ENCODE assay signal across 29 cellular contexts in the genomic region with DNA sequence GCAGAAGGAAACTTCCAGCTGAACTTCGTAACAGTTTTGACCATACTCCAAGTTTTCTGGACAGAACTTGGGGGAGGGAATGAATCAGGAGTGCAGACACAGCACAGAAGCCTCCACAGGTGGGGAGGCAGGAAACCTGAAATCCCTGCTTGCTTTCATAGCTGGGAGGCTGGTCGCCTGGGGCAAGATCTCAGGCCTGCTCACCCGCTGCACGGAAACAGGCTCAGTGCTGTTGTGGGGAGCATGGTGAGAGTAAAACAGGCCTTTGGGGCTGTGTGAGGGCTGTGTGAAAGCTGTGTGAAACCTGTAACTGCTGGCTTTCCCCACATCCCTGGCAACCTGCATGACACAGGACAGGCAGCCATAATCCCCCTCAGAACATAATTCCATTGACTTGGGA.
"Had no signal": no experiment of that assay in that cellular context is flagged by ENCODE, and none has a peak within 500 bp of the region (broad histone marks: within the 10 kb centered on the region; RNA-seq: fewer than 3 reads in every experiment).

No MANE protein-coding gene starts in this region.

- H3K4me3 ChIP-seq: adrenal gland, body of pancreas, coronary artery, dorsolateral prefrontal cortex had no signal

- DNase-seq: activated CD4-positive, alpha-beta memory T cell treated with anti-CD3 and anti-CD28 coated beads for 36 hours; activated CD4-positive, alpha-beta T cell treated with anti-CD3 and anti-CD28 coated beads for 36 hours; activated CD4-positive, alpha-beta T cell treated with anti-CD3 and anti-CD28 coated beads, Interleukin-2, amount 10 ng/mL, durations not matched to agents 24 days and 14 days; activated CD4-positive, CD25-positive, alpha-beta regulatory T cell; activated CD4-positive, CD25-positive, alpha-beta regulatory T cell treated with anti-CD3 and anti-CD28 coated beads, Interleukin-2, amount 50 U/mL, for 72 hours; activated CD8-positive, alpha-beta memory T cell treated with anti-CD3 and anti-CD28 coated beads, Interleukin-2, amount 10 ng/mL, durations not matched to agents 7 days and 5 days; activated CD8-positive, alpha-beta memory T cell treated with anti-CD3 and anti-CD28 coated beads, Interleukin-2, amount 50 U/mL, for 4 hours; activated CD8-positive, alpha-beta T cell treated with anti-CD3 and anti-CD28 coated beads, Interleukin-2, amount 10 ng/mL, durations not matched to agents 7 days and 5 days; activated effector memory CD4-positive, alpha-beta T cell treated with anti-CD3 and anti-CD28 coated beads, Interleukin-2, amount 50 U/mL, for 16 hours; activated naive CD4-positive, alpha-beta T cell treated with anti-CD3 and anti-CD28 coated beads for 36 hours; activated naive CD8-positive, alpha-beta T cell treated with anti-CD3 and anti-CD28 coated beads for 36 hours; activated naive CD8-positive, alpha-beta T cell treated with anti-CD3 and anti-CD28 coated beads, Interleukin-2, amount 50 U/mL, for 24 hours; activated T-cell treated with anti-CD3 and anti-CD28 coated beads, Interleukin-2, amount 50 U/mL, for 1 hour; activated T-cell treated with anti-CD3 and anti-CD28 coated beads, Interleukin-2, amount 50 U/mL, for 48 hours; adrenal gland; amygdala; aorta; body of pancreas; central memory CD4-positive, alpha-beta T cell; cerebellar nuclear complex; dorsolateral prefrontal cortex; effector memory CD4-positive, alpha-beta T cell; endodermal cell; foreskin fibroblast; head of caudate nucleus; T-helper 17 cell; T1000 had no signal

- H3K36me3 ChIP-seq: adrenal gland had no signal

- H3K9me3 ChIP-seq: adrenal gland, body of pancreas had no signal

- ATAC-seq: activated CD4-positive, alpha-beta T cell treated with anti-CD3 and anti-CD28 coated beads for 36 hours; activated CD8-positive, alpha-beta memory T cell treated with anti-CD3 and anti-CD28 coated beads, Interleukin-2, amount 10 ng/mL, durations not matched to agents 7 days and 5 days; activated CD8-positive, alpha-beta T cell treated with anti-CD3 and anti-CD28 coated beads, Interleukin-2, amount 10 ng/mL, durations not matched to agents 7 days and 5 days; activated naive CD8-positive, alpha-beta T cell treated with anti-CD3 and anti-CD28 coated beads, Interleukin-2, amount 50 U/mL, for 24 hours; body of pancreas; esophagus mucosa; T-helper 17 cell had no signal

- H3K27me3 ChIP-seq: adrenal gland, body of pancreas, dorsolateral prefrontal cortex had no signal

- H3K27ac ChIP-seq: adrenal gland, body of pancreas, coronary artery, dorsolateral prefrontal cortex had no signal

- H3K4me1 ChIP-seq: adrenal gland, body of pancreas had no signal
